Comparison of ENCODE assay signal across 22 cellular contexts in the genomic region with DNA sequence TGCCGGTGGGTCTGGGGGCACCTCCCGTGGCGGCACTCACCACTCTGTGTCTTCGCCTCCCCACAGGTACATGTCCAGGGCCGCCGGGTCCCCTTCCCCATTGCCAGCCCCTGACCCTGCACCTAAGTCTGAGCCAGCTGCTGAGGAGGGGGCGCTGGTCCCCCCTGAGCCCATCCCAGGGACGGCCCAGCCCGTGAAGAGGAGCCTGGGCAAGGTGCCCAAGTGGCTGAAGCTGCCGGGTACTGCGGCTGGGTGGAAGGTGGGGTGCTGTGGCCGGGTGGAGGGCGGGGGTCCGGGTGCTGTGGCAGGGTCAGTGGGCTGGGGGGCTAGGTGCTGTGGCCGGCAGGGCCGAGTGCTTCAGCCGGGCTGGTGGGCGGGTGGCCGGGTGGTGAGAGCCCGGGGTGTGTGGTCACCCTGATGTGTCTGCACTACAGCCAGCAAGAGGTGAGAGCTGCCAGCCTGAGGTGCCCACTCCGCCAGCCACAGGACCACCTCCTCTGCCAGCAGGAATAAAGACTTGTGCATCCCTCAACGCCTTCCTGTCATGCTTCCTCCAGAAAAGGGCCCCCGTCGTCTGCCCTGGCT. TPM values are rescaled to one million over a fixed set of nuclear protein-coding genes. Genes with fewer than 3 reads are reported as not detected.
A peak's percentile ranks its signal among the peaks of the same experiment; 100 is the strongest.
DNase-seq lines count a peak whose midpoint lies in the region; ATAC-seq, FAIRE-seq and TF ChIP-seq lines count a peak whose summit lies in the region.
"Had no signal": no experiment of that assay in that cellular context is flagged by ENCODE, and none has a peak within 500 bp of the region (broad histone marks: within the 10 kb centered on the region; RNA-seq: fewer than 3 reads in every experiment).

No MANE protein-coding gene starts in this region.

- H4K8ac ChIP-seq in H1 (ENCODE audit: extremely low read depth, insufficient read depth, low read length), result no peak overlapping the region; the same call in 1 of the 2 replicates

- H3K4ac ChIP-seq in H1 (replicated peaks; ENCODE audit: insufficient read length, low read depth, low read length), result no peak overlapping the region

- no peak for FAIRE-seq in H1 (lab: Jason Lieb, UNC)
- FAIRE-seq: A549, D721Med, G401.6, GM12892 had no signal

- H3K9me3 Mint-ChIP-seq in neural progenitor cell, result no peaks in the 10 kb centered on the region
- H3K9me3 Mint-ChIP-seq: CD14-positive monocyte; CD8-positive, alpha-beta T cell; IgD-negative memory B cell had no signal

- no peak for TF ChIP-seq POLR2A in H1 (IDR thresholded peaks at IDR 0.05; ENCODE audit: control extremely low read depth in 1 of 2, low read depth in 2 of 2, low read length in 2 of 2)

- no peak overlapping the region for H3K4me2 ChIP-seq in SU-DHL-6 (ENCODE audit: low read depth, low read length, poor library complexity, severe bottlenecking)
- H3K4me2 ChIP-seq in H1 (ENCODE audit: insufficient read depth in 1 of 2, low read depth in 2 of 2, low read length in 2 of 2), result no peak overlapping the region
- H3K4me2 ChIP-seq in neural progenitor cell, result no peak overlapping the region
- no peak overlapping the region for H3K4me2 ChIP-seq in hepatocyte
- H3K4me2 ChIP-seq: A549, KMS-11 had no signal

- H3K36me3 ChIP-seq in H7 (replicated peaks; ENCODE audit: control insufficient read depth, insufficient read depth, low read length) (no peaks in the 10 kb centered on the region; the same call in 1 of the 2 replicates), SU-DHL-6 (ENCODE audit: low read length) (no peaks in the 10 kb centered on the region), H1 (ENCODE audit: control insufficient read depth in 2 of 4, insufficient read depth in 4 of 4, low read length in 3 of 4) (no peaks in the 10 kb centered on the region; a peak in 1 of 8 replicates), neural progenitor cell (no peaks in the 10 kb centered on the region), hepatocyte (replicated peaks; ENCODE audit: insufficient read depth, low read depth) (no peaks in the 10 kb centered on the region)

- 0 out of 2 replicates have a peak, but pooled peaks cover 4% of the 10 kb centered on the region for H3F3A ChIP-seq in SU-DHL-6 (ENCODE audit: insufficient read depth)
- peaks cover 15% of the 10 kb centered on the region for H3F3A ChIP-seq in neural progenitor cell (ENCODE audit: low read depth)

- H3K4me3 ChIP-seq in H7 (ENCODE audit: insufficient read depth, low read depth, low read length), result no peak overlapping the region
- H3K4me3 ChIP-seq in SU-DHL-6 (ENCODE audit: insufficient read depth, low read length, poor library complexity, severe bottlenecking), result no peak overlapping the region
- H3K4me3 ChIP-seq in H1 (ENCODE audit: extremely low read depth in 1 of 4, insufficient read depth in 2 of 4, low read depth in 3 of 4, low read length in 4 of 4), result no peak overlapping the region
- no peak overlapping the region for H3K4me3 ChIP-seq in neural progenitor cell
- no peak overlapping the region for H3K4me3 ChIP-seq in hepatocyte
- H3K4me3 ChIP-seq: A549 had no signal

- no peak overlapping the region for H3K56ac ChIP-seq in H1 (replicated peaks; ENCODE audit: insufficient read length, low read depth, low read length)

- POLR2A ChIA-PET in H1 (lab: Charles Lee; ENCODE audit: partially characterized antibody), result interaction anchor here (0.7 to 2.8 kb wide), 13 partner anchors 9 to 103 kb away, joined by 3 to 9 read pairs (median 4); a partner anchor contains a TSS

- TF ChIP-seq EP300 in H1 (IDR thresholded peaks at IDR 0.05; ENCODE audit: borderline replicate concordance in 1 of 2, low read depth in 2 of 2, low read length in 2 of 2), result no peak

- H3K9me3 ChIP-seq in SU-DHL-6 (ENCODE audit: insufficient read depth, low read length), result no peaks in the 10 kb centered on the region
- H3K9me3 ChIP-seq in H1 (ENCODE audit: insufficient read depth in 2 of 2, low read depth in 1 of 2, low read length in 1 of 2), result no peaks in the 10 kb centered on the region
- H3K9me3 ChIP-seq in neural progenitor cell (ENCODE audit: low read depth), result no peaks in the 10 kb centered on the region
- H3K9me3 ChIP-seq in hepatocyte (ENCODE audit: low read depth), result no peaks in the 10 kb centered on the region
- H3K9me3 ChIP-seq: A549, BE2C had no signal

- H3K23me2 ChIP-seq in H1 (ENCODE audit: low read depth, low read length), result peaks cover 3% of the 10 kb centered on the region; the same call in 1 of the 2 replicates

- H4K5ac ChIP-seq in H1 (ENCODE audit: insufficient read length, low read depth, low read length), result peak overlapping the region; percentile 31

- H3K9ac ChIP-seq in SU-DHL-6 (ENCODE audit: low read length) (no peak overlapping the region), H1 (replicated peaks in 1 of 4; ENCODE audit: extremely low read depth in 1 of 4, low read depth in 3 of 4, low read length in 3 of 4) (no peak overlapping the region), neural progenitor cell (no peak overlapping the region)
- H3K9ac ChIP-seq: KMS-11 had no signal

- H3K36me3 Mint-ChIP-seq in neural progenitor cell, result no peaks in the 10 kb centered on the region
- H3K36me3 Mint-ChIP-seq: IgD-negative memory B cell had no signal

- 91% methylated on average over 21 of the region's 24 CpGs; no CpG with 5 or more reads in 1 of the 2 experiments for WGBS in H1 (ENCODE audit: extremely low coverage in 1 of 2, insufficient coverage in 1 of 2, insufficient read length in 1 of 2, insufficient replicate concordance in 2 of 2, low coverage in 1 of 2, low lambda C conversion rate in 2 of 2, missing lambda C conversion rate in 1 of 2), 2 experiments
- 94% methylated on average over 16 of the region's 24 CpGs for WGBS in hepatocyte (ENCODE audit: low lambda C conversion rate, missing lambda C conversion rate)

- H3K18ac ChIP-seq in H1 (ENCODE audit: extremely low read depth, low read length), result no peak overlapping the region

- H3K4me1 ChIP-seq in H1 (replicated peaks in 1 of 4; ENCODE audit: control insufficient read depth in 3 of 4, insufficient read depth in 4 of 4, low read length in 3 of 4) (peaks cover 0 to 7% (median 3%) of the 10 kb centered on the region in 4 experiments; a peak in 5 of 7 replicates), neural progenitor cell (peaks cover 5% of the 10 kb centered on the region), hepatocyte (ENCODE audit: insufficient read depth) (peaks cover 17% of the 10 kb centered on the region)

- H3K27me3 ChIP-seq in H7 (ENCODE audit: control insufficient read depth, insufficient read depth, low read length) (no peaks in the 10 kb centered on the region), SU-DHL-6 (ENCODE audit: low read length) (no peaks in the 10 kb centered on the region), H1 (replicated peaks in 1 of 4; ENCODE audit: control insufficient read depth in 3 of 4, extremely low read depth in 1 of 4, insufficient read depth in 3 of 4, low read length in 3 of 4) (no peaks in the 10 kb centered on the region), neural progenitor cell (no peaks in the 10 kb centered on the region), hepatocyte (no peaks in the 10 kb centered on the region)
- H3K27me3 ChIP-seq: BE2C had no signal

- no peak overlapping the region for H2BK20ac ChIP-seq in H1 (ENCODE audit: low read length)

- ATAC-seq in HG02678 (IDR thresholded peaks at IDR 0.05; ENCODE audit: unreplicated experiment), result no peak
- ATAC-seq: A549; CD8-positive, alpha-beta T cell had no signal

- no peak overlapping the region for H3K27ac Mint-ChIP-seq in neural progenitor cell
- H3K27ac Mint-ChIP-seq: CD14-positive monocyte; CD8-positive, alpha-beta T cell; IgD-negative memory B cell had no signal

- H2AK5ac ChIP-seq in H1 (ENCODE audit: low read depth, low read length), result no peak overlapping the region

- H3K79me2 ChIP-seq in SU-DHL-6 (ENCODE audit: insufficient read depth, low read length), result peaks cover 8% of the 10 kb centered on the region
- H3K79me2 ChIP-seq in H1 (ENCODE audit: control insufficient read depth in 1 of 2, insufficient read depth in 2 of 2, low read length in 2 of 2), result peaks cover 0 to 7% of the 10 kb centered on the region in 2 experiments; a peak in 1 of 4 replicates
- peaks cover 10% of the 10 kb centered on the region for H3K79me2 ChIP-seq in neural progenitor cell (ENCODE audit: low read depth)
- peaks cover 6% of the 10 kb centered on the region for H3K79me2 ChIP-seq in hepatocyte

- H2BK12ac ChIP-seq in H1 (ENCODE audit: low read depth, low read length), result no peak overlapping the region

- TF ChIP-seq RAD21 in H1 (IDR thresholded peaks at IDR 0.05 in 1 of 2, conservative IDR thresholded peaks at IDR 0.05 in 1 of 2; ENCODE audit: low read depth in 2 of 2, low read length in 2 of 2), result no peak

- H3K4me1 Mint-ChIP-seq in neural progenitor cell, result peaks cover 9% of the 10 kb centered on the region

- H3K14ac ChIP-seq in H1 (ENCODE audit: insufficient read length), result no peak overlapping the region

- peaks cover 1% of the 10 kb centered on the region; the same call in 1 of the 2 replicates for H3K79me1 ChIP-seq in H1 (ENCODE audit: low read depth, low read length)

- no peak overlapping the region for H3K4me3 Mint-ChIP-seq in neural progenitor cell
- H3K4me3 Mint-ChIP-seq: CD14-positive monocyte; CD8-positive, alpha-beta T cell; IgD-negative memory B cell had no signal

- H3K9me2 ChIP-seq in SU-DHL-6 (replicated peaks; ENCODE audit: insufficient read depth, low read length), result no peaks in the 10 kb centered on the region
- no peaks in the 10 kb centered on the region for H3K9me2 ChIP-seq in hepatocyte (replicated peaks; ENCODE audit: insufficient read depth)

- H4K91ac ChIP-seq in H1 (replicated peaks; ENCODE audit: insufficient read length, low read length), result no peak overlapping the region

- H2AFZ ChIP-seq in SU-DHL-6 (ENCODE audit: low read depth, low read length, severe bottlenecking) (no peak overlapping the region), H1 (ENCODE audit: low read length) (no peak overlapping the region), neural progenitor cell (replicated peaks) (no peak overlapping the region), hepatocyte (no peak overlapping the region)

- 0 out of 2 replicates have a peak overlapping the region, but pooled peaks have one; percentile 16 for H2BK15ac ChIP-seq in H1 (ENCODE audit: low read length)

- H3K27ac ChIP-seq in SU-DHL-6 (ENCODE audit: low read depth, low read length) (peak overlapping the region; percentile 24; the same call in 1 of the 2 replicates), H1 (ENCODE audit: low read depth, low read length) (no peak overlapping the region), neural progenitor cell (peak overlapping the region; percentile 29), hepatocyte (no peak overlapping the region)
- H3K27ac ChIP-seq: KMS-11 had no signal

- DNase-seq in H7 (peak; percentile 69), H1 (ENCODE audit: low read depth in 1 of 2, low spot score in 2 of 2) (no peak), neural progenitor cell (ENCODE audit: low spot score) (no peak), NOMO-1 treated with DMSO at 0.1 percent for 48 hours (lab: John Stamatoyannopoulos, UW; ENCODE audit: unreplicated experiment) (no peak), hepatocyte (ENCODE audit: low spot score) (no peak)
- DNase-seq: BE2C; CD8-positive, alpha-beta T cell; COR-L47; DMS153; DMS79 treated with DMSO at 0.1 percent for 48 hours; EL; GOT3; HCEC 1CT had no signal

- TF ChIP-seq CTCF in SU-DHL-6 (IDR thresholded peaks at IDR 0.05; ENCODE audit: insufficient read depth, low read length, poor library complexity, severe bottlenecking) (no peak), H1 (IDR thresholded peaks at IDR 0.05; ENCODE audit: control extremely low read depth in 1 of 3, insufficient read depth in 1 of 3, low read depth in 1 of 3, low read length in 3 of 3) (no peak), neural progenitor cell (IDR thresholded peaks at IDR 0.05) (no peak), hepatocyte (IDR thresholded peaks at IDR 0.05; ENCODE audit: poor library complexity) (no peak)

- no peak overlapping the region for H3K23ac ChIP-seq in H1 (ENCODE audit: insufficient read length)

- CTCF ChIA-PET in H1 (lab: Charles Lee; ENCODE audit: partially characterized antibody), result interaction anchor here (0.6 to 2.7 kb wide), 9 partner anchors 11 to 187 kb away, joined by 3 to 20 read pairs (median 3); a partner anchor contains a TSS

- H4K20me1 ChIP-seq in SU-DHL-6 (ENCODE audit: low read depth, low read length) (no peaks in the 10 kb centered on the region), H1 (replicated peaks in 1 of 2; ENCODE audit: control insufficient read depth in 1 of 2, insufficient read depth in 2 of 2, low read length in 2 of 2) (peaks cover 9 to 18% of the 10 kb centered on the region in 2 experiments), neural progenitor cell (ENCODE audit: low read depth) (peaks cover 25% of the 10 kb centered on the region), hepatocyte (ENCODE audit: insufficient read depth, poor library complexity, severe bottlenecking) (no peaks in the 10 kb centered on the region)

- H3K27me3 Mint-ChIP-seq in neural progenitor cell (ENCODE audit: insufficient read depth, low read depth), result peaks cover 3% of the 10 kb centered on the region
- H3K27me3 Mint-ChIP-seq: IgD-negative memory B cell had no signal

- H2BK120ac ChIP-seq in H1 (replicated peaks; ENCODE audit: low read depth, low read length), result no peak overlapping the region

- H2BK5ac ChIP-seq in H1 (ENCODE audit: low read depth, low read length), result no peak overlapping the region; the same call in 1 of the 2 replicates

RNA-seq across cellular contexts. Expression of a gene that starts 5.7 kb away (rescaled TPM):
- 171 and 247 TPM in 2 replicates for total RNA-seq in H7 (2014; rRNA removed; shearing (Covaris generic))
- 111 and 116 TPM in 2 replicates for total RNA-seq in H1 (2021; fragmentation: NEBNext Ultra II Directional; extraction: Animal tissue kit (Norgen Biotek cat#: 25700))
- 122 and 133 TPM in 2 replicates for polyA plus RNA-seq in H1 (2011; rRNA removed)
- 131 TPM for polyA plus RNA-seq in H1 (2011; cell fraction: cytosol; rRNA removed)
- polyA plus RNA-seq in H1 (2011; cell fraction: nucleus; rRNA removed), result 145 TPM
- polyA plus RNA-seq in H1 (2012, experiment 1 of 2), result 94.8 to 140 TPM (median 130 TPM) in 4 replicates
- polyA plus RNA-seq in H1 (2012, experiment 2 of 2), result 158 TPM
- 61.6 TPM for polyA plus RNA-seq in H1 (2013, experiment 1 of 2)
- 59.1 TPM for polyA plus RNA-seq in H1 (2013, experiment 2 of 2)
- 21.3 and 26.4 TPM in 2 replicates for polyA minus RNA-seq in H1 (2011; rRNA and poly(A)+ RNA removed)
- 35.9 TPM for polyA minus RNA-seq in H1 (2011; cell fraction: cytosol; rRNA and poly(A)+ RNA removed)
- 36.4 TPM for polyA minus RNA-seq in H1 (2011; cell fraction: nucleus; rRNA and poly(A)+ RNA removed)
- total RNA-seq in neural progenitor cell (ENCODE audit: low replicate concordance), result 53.0 and 85.0 TPM in 2 replicates
- total RNA-seq in hepatocyte, result 58.2 and 64.5 TPM in 2 replicates
- polyA plus RNA-seq in hepatocyte, result 83.2 and 84.3 TPM in 2 replicates

RNA-seq across cellular contexts. Expression of a gene that starts 6.1 kb away (rescaled TPM):
- total RNA-seq in H7 (2014; rRNA removed; shearing (Covaris generic)), result 45.2 and 46.5 TPM in 2 replicates
- 28.2 and 29.0 TPM in 2 replicates for total RNA-seq in H1 (2021; fragmentation: NEBNext Ultra II Directional; extraction: Animal tissue kit (Norgen Biotek cat#: 25700))
- polyA plus RNA-seq in H1 (2011; rRNA removed), result 11.5 and 17.3 TPM in 2 replicates
- 23.7 TPM for polyA plus RNA-seq in H1 (2011; cell fraction: cytosol; rRNA removed)
- 96.6 TPM for polyA plus RNA-seq in H1 (2011; cell fraction: nucleus; rRNA removed)
- 15.2 to 25.5 TPM (median 25.4 TPM) in 4 replicates for polyA plus RNA-seq in H1 (2012, experiment 1 of 2)
- 17.3 TPM for polyA plus RNA-seq in H1 (2012, experiment 2 of 2)
- polyA plus RNA-seq in H1 (2013, experiment 1 of 2), result 14.7 TPM
- 13.4 TPM for polyA plus RNA-seq in H1 (2013, experiment 2 of 2)
- polyA minus RNA-seq in H1 (2011; rRNA and poly(A)+ RNA removed), result 7.8 and 8.0 TPM in 2 replicates
- polyA minus RNA-seq in H1 (2011; cell fraction: cytosol; rRNA and poly(A)+ RNA removed), result 14.1 TPM
- 21.5 TPM for polyA minus RNA-seq in H1 (2011; cell fraction: nucleus; rRNA and poly(A)+ RNA removed)
- 15.4 and 46.7 TPM in 2 replicates for total RNA-seq in neural progenitor cell (ENCODE audit: low replicate concordance)
- total RNA-seq in hepatocyte, result 12.8 and 15.5 TPM in 2 replicates
- polyA plus RNA-seq in hepatocyte, result 14.7 and 17.2 TPM in 2 replicates

RNA-seq across cellular contexts. Expression of a gene that starts 14.5 kb away (rescaled TPM):
- 155 and 175 TPM in 2 replicates for total RNA-seq in H7 (2014; rRNA removed; shearing (Covaris generic))
- total RNA-seq in H1 (2021; fragmentation: NEBNext Ultra II Directional; extraction: Animal tissue kit (Norgen Biotek cat#: 25700)), result 167 and 177 TPM in 2 replicates
- polyA plus RNA-seq in H1 (2011; rRNA removed) (299 and 520 TPM in 2 replicates), hepatocyte (5.2 and 5.5 TPM in 2 replicates)
- polyA plus RNA-seq in H1 (2011; cell fraction: cytosol; rRNA removed), result 290 TPM
- 408 TPM for polyA plus RNA-seq in H1 (2011; cell fraction: nucleus; rRNA removed)
- 93.2 to 160 TPM (median 150 TPM) in 4 replicates for polyA plus RNA-seq in H1 (2012, experiment 1 of 2)
- polyA plus RNA-seq in H1 (2012, experiment 2 of 2), result 143 TPM
- 141 TPM for polyA plus RNA-seq in H1 (2013, experiment 1 of 2)
- polyA plus RNA-seq in H1 (2013, experiment 2 of 2), result 139 TPM
- 54.1 and 62.9 TPM in 2 replicates for polyA minus RNA-seq in H1 (2011; rRNA and poly(A)+ RNA removed)
- polyA minus RNA-seq in H1 (2011; cell fraction: cytosol; rRNA and poly(A)+ RNA removed), result 82.6 TPM
- polyA minus RNA-seq in H1 (2011; cell fraction: nucleus; rRNA and poly(A)+ RNA removed), result 83.3 TPM
- total RNA-seq in neural progenitor cell (ENCODE audit: low replicate concordance) (31.6 and 81.2 TPM in 2 replicates), hepatocyte (11.8 and 13.7 TPM in 2 replicates)
- polyA plus RNA-seq: CD14-positive monocyte, IgD-negative memory B cell had no signal

RNA-seq across cellular contexts. Expression of a gene that starts 20.5 kb away (rescaled TPM):
- 72.7 and 110 TPM in 2 replicates for total RNA-seq in H7 (2014; rRNA removed; shearing (Covaris generic))
- total RNA-seq in H1 (2021; fragmentation: NEBNext Ultra II Directional; extraction: Animal tissue kit (Norgen Biotek cat#: 25700)), result 96.3 and 110 TPM in 2 replicates
- polyA plus RNA-seq in H1 (2011; rRNA removed) (212 and 338 TPM in 2 replicates), hepatocyte (185 and 207 TPM in 2 replicates)
- polyA plus RNA-seq in H1 (2011; cell fraction: cytosol; rRNA removed), result 163 TPM
- 167 TPM for polyA plus RNA-seq in H1 (2011; cell fraction: nucleus; rRNA removed)
- polyA plus RNA-seq in H1 (2012, experiment 1 of 2), result 92.1 to 118 TPM (median 110 TPM) in 4 replicates
- 187 TPM for polyA plus RNA-seq in H1 (2012, experiment 2 of 2)
- polyA plus RNA-seq in H1 (2013, experiment 1 of 2), result 57.6 TPM
- 58.1 TPM for polyA plus RNA-seq in H1 (2013, experiment 2 of 2)
- polyA minus RNA-seq in H1 (2011; rRNA and poly(A)+ RNA removed), result 35.5 and 81.7 TPM in 2 replicates
- polyA minus RNA-seq in H1 (2011; cell fraction: cytosol; rRNA and poly(A)+ RNA removed), result 40.5 TPM
- polyA minus RNA-seq in H1 (2011; cell fraction: nucleus; rRNA and poly(A)+ RNA removed), result 31.1 TPM
- total RNA-seq in neural progenitor cell (ENCODE audit: low replicate concordance) (36.5 and 64.9 TPM in 2 replicates), hepatocyte (118 and 125 TPM in 2 replicates)

RNA-seq across cellular contexts. Expression of a gene that starts 34.6 kb away (rescaled TPM):
- 43.0 and 50.8 TPM in 2 replicates for total RNA-seq in H7 (2014; rRNA removed; shearing (Covaris generic))
- total RNA-seq in H1 (2021; fragmentation: NEBNext Ultra II Directional; extraction: Animal tissue kit (Norgen Biotek cat#: 25700)), result 26.7 and 30.9 TPM in 2 replicates
- polyA plus RNA-seq in H1 (2011; rRNA removed), result 28.4 and 50.3 TPM in 2 replicates
- polyA plus RNA-seq in H1 (2011; cell fraction: cytosol; rRNA removed), result 25.7 TPM
- 139 TPM for polyA plus RNA-seq in H1 (2011; cell fraction: nucleus; rRNA removed)
- 26.1 to 34.2 TPM (median 32.0 TPM) in 4 replicates for polyA plus RNA-seq in H1 (2012, experiment 1 of 2)
- 32.2 TPM for polyA plus RNA-seq in H1 (2012, experiment 2 of 2)
- 26.3 TPM for polyA plus RNA-seq in H1 (2013, experiment 1 of 2)
- polyA plus RNA-seq in H1 (2013, experiment 2 of 2), result 26.6 TPM
- polyA minus RNA-seq in H1 (2011; rRNA and poly(A)+ RNA removed), result 8.3 and 9.7 TPM in 2 replicates
- 15.2 TPM for polyA minus RNA-seq in H1 (2011; cell fraction: cytosol; rRNA and poly(A)+ RNA removed)
- polyA minus RNA-seq in H1 (2011; cell fraction: nucleus; rRNA and poly(A)+ RNA removed), result 23.8 TPM
- total RNA-seq in neural progenitor cell (ENCODE audit: low replicate concordance), result 13.6 and 41.0 TPM in 2 replicates
- total RNA-seq in hepatocyte, result 39.6 and 43.2 TPM in 2 replicates
- polyA plus RNA-seq in hepatocyte, result 109 and 118 TPM in 2 replicates

Comparison
In these comparisons a context has a peak if more than half of its experiments do, and no peak if none do; other contexts are left out.
1. H3K27ac ChIP-seq: peak in SU-DHL-6 (single experiment) and neural progenitor cell (single experiment); none in H1 (single experiment) and hepatocyte (single experiment).